In the genomic region with DNA sequence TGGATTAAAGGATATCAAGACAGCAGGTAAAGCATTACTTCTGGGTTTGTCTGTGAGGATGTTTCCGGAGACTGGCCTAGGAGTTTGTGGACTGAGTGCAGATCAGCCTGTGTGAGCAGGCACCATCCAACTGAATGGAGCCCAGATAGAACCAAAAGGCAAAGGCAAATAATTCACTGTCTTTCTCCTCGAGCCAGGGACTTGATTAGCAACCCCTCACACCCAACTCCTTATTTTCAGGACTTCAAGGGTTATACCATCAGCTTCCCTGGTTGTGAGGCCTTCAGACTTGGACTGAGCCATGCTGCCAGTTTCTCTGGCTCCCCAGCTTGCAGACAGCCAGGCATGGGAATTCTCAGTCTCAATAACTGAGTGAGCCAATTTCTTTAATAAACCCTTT, we compare ENCODE assay signal across 23 cellular contexts.
"Had no signal": no experiment of that assay in that cellular context is flagged by ENCODE, and none has a peak within 500 bp of the region (broad histone marks: within the 10 kb centered on the region; RNA-seq: fewer than 3 reads in every experiment).

No MANE protein-coding gene starts in this region.

- H3K9ac ChIP-seq: neural progenitor cell had no signal

- DNase-seq: effector CD4-positive, alpha-beta T cell; endodermal cell; erythroblast; foreskin keratinocyte; head of caudate nucleus; hippocampal formation; left colon; left ventricle myocardium superior; mesenchymal stem cell; midbrain; nucleus accumbens; ovary; stimulated activated CD4-positive, alpha-beta T cell treated with anti-CD3 and anti-CD28 coated beads, Interleukin-12 subunit alpha, Interleukin-12 subunit beta, amount 100 ng/mL, for 4 hours; stimulated activated naive CD4-positive, alpha-beta T cell; stomach; substantia nigra; transverse colon had no signal

- H3K9me3 ChIP-seq: ovary, right atrium auricular region, stomach, thoracic aorta, transverse colon had no signal

- H3K36me3 ChIP-seq: ovary had no signal

- FAIRE-seq: endothelial cell of umbilical vein had no signal

- H3K27me3 ChIP-seq: foreskin keratinocyte, neural progenitor cell, ovary, right atrium auricular region, stomach, transverse colon had no signal

- H3K4me3 ChIP-seq: lung, neural progenitor cell, ovary, right atrium auricular region, stomach, thoracic aorta, transverse colon had no signal

- H2AFZ ChIP-seq: neural progenitor cell had no signal

- H3K4me1 ChIP-seq: foreskin keratinocyte, neural progenitor cell, stomach, transverse colon had no signal

- H3K27ac ChIP-seq: foreskin keratinocyte, neural progenitor cell, ovary, right atrium auricular region, thoracic aorta, transverse colon had no signal

- ATAC-seq: foreskin keratinocyte; left colon; left ventricle myocardium superior; natural killer cell treated with Interleukin-12 subunit alpha and Interleukin-12 subunit beta and Interleukin-15 and Interleukin-18, amount 100 ng/mL, for 72 hours had no signal

- H3K4me2 ChIP-seq: neural progenitor cell had no signal
